In genomic region chr3:114933407-114933806, GRCh38 we compare ENCODE assay signal across 23 cellular contexts.
"Had no signal": no experiment of that assay in that cellular context is flagged by ENCODE, and none has a peak within 500 bp of the region (broad histone marks: within the 10 kb centered on the region; RNA-seq: fewer than 3 reads in every experiment).

No MANE protein-coding gene starts in this region.

- ATAC-seq: esophagus mucosa; gastrocnemius medialis; left cardiac atrium; left lung; naive thymus-derived CD4-positive, alpha-beta T cell; psoas muscle; right cardiac atrium; stimulated activated naive CD8-positive, alpha-beta T cell treated with anti-CD3 and anti-CD28 coated beads, Interleukin-15, amount 100 ng/mL, for 72 hours; upper lobe of right lung had no signal

- H3K4me1 Mint-ChIP-seq: stimulated activated naive CD8-positive, alpha-beta T cell treated with anti-CD3 and anti-CD28 coated beads, Interleukin-15, amount 100 ng/mL, for 72 hours had no signal

- H3K36me3 ChIP-seq: gastrocnemius medialis, left lung, ovary, sigmoid colon, transverse colon, upper lobe of right lung, uterus had no signal

- DNase-seq: cortex of kidney; foreskin fibroblast; gastrocnemius medialis; head of caudate nucleus; kidney; left cardiac atrium; left lung; mesendoderm; midbrain; naive thymus-derived CD4-positive, alpha-beta T cell; occipital lobe; ovary; posterior cingulate gyrus; psoas muscle; right cardiac atrium; sigmoid colon; stimulated activated naive CD4-positive, alpha-beta T cell; stimulated activated naive CD8-positive, alpha-beta T cell treated with anti-CD3 and anti-CD28 coated beads, Interleukin-15, amount 100 ng/mL, for 72 hours; transverse colon; upper lobe of right lung; uterus had no signal

- FAIRE-seq: kidney had no signal

- H3K4me3 Mint-ChIP-seq: naive thymus-derived CD4-positive, alpha-beta T cell; stimulated activated naive CD8-positive, alpha-beta T cell treated with anti-CD3 and anti-CD28 coated beads, Interleukin-15, amount 100 ng/mL, for 72 hours had no signal

- H3K27me3 ChIP-seq: gastrocnemius medialis, left lung, ovary, sigmoid colon, suprapubic skin, transverse colon, upper lobe of right lung, uterus had no signal

- H3K27ac Mint-ChIP-seq: naive thymus-derived CD4-positive, alpha-beta T cell; stimulated activated naive CD8-positive, alpha-beta T cell treated with anti-CD3 and anti-CD28 coated beads, Interleukin-15, amount 100 ng/mL, for 72 hours had no signal

- H3K4me3 ChIP-seq: gastrocnemius medialis, left lung, ovary, psoas muscle, sigmoid colon, suprapubic skin, transverse colon, upper lobe of right lung, uterus had no signal
